In the genomic region with DNA sequence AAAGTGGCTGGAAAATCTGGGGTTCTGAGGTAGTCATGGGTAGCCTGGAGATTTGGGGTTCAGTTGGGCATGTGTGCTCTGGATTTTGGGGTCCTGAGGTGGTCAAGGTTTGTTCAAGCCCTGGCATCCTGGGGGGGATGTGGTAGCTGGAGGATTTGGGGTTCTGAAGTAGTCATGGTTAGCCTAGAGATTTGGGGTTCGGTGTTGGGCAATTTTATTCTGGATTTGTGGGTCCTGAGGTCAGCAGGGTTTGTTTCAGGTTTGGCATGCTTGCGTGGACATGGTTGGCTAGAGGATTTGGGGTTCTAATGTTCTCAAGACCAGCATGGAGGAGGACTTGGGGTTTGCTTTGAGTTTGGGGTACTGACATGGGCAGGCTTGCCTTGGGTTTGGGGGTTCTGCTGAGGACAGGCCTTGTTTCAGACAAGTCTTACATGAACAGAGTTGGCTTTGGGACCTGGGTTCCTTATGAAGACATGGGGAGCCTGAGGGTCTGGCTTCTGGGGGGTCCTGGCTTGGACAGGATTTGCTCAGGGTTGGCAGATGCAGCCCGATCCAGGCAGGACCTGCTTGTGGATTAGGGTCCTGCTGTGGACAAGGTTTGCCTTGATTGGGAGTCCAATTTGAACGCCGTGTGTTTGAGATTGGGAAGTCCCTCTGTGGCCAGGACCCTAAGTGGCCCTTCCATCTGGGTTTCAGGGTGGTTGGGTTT, we compare ENCODE assay signal across 16 cellular contexts. TPM values are rescaled to one million over a fixed set of nuclear protein-coding genes. Genes with fewer than 3 reads are reported as not detected.
DNase-seq lines count a peak whose midpoint lies in the region; ATAC-seq and TF ChIP-seq lines count a peak whose summit lies in the region.
"Had no signal": no experiment of that assay in that cellular context is flagged by ENCODE, and none has a peak within 500 bp of the region (broad histone marks: within the 10 kb centered on the region; RNA-seq: fewer than 3 reads in every experiment).

No MANE protein-coding gene starts in this region.

- H3K36me3 ChIP-seq in mesenchymal stem cell (ENCODE audit: control insufficient read depth in 1 of 2, insufficient read depth in 2 of 2, low read depth in 1 of 2, low read length in 2 of 2) (peaks cover 4 to 14% of the 10 kb centered on the region in 2 experiments), smooth muscle cell (ENCODE audit: low read depth) (no peaks in the 10 kb centered on the region), ascending aorta (peaks cover 0 to 7% of the 10 kb centered on the region in 2 donors)
- H3K36me3 ChIP-seq: right atrium auricular region had no signal

- no peak overlapping the region for H3K27ac ChIP-seq in mesenchymal stem cell (ENCODE audit: low read length, poor library complexity, severe bottlenecking)
- H3K27ac ChIP-seq in smooth muscle cell (ENCODE audit: low read depth), result no peak overlapping the region
- no peak overlapping the region for H3K27ac ChIP-seq in ascending aorta
- H3K27ac ChIP-seq: right atrium auricular region had no signal

- no peak overlapping the region for H2BK15ac ChIP-seq in mesenchymal stem cell (ENCODE audit: low read depth, poor library complexity, severe bottlenecking)

- no peak overlapping the region for H3K18ac ChIP-seq in mesenchymal stem cell (ENCODE audit: low read depth in 1 of 2, low read length in 2 of 2)

- H3K4ac ChIP-seq in mesenchymal stem cell (ENCODE audit: low read depth in 1 of 2, low read length in 2 of 2), result no peak overlapping the region

- H3K36me3 Mint-ChIP-seq in activated T-cell treated with anti-CD3 and anti-CD28 coated beads, Interleukin-2, amount 50 U/mL, for 72 hours (ENCODE audit: insufficient read depth in 2 of 2), result peaks cover 0 to 10% of the 10 kb centered on the region in 2 donors
- peaks cover 24% of the 10 kb centered on the region for H3K36me3 Mint-ChIP-seq in activated T-helper 17 cell treated with anti-CD3 and anti-CD28 coated beads, Interleukin-2, amount 50 U/mL, for 72 hours (ENCODE audit: low read depth)

- H3K9me3 ChIP-seq in mesenchymal stem cell (ENCODE audit: control insufficient read depth, low read length) (no peaks in the 10 kb centered on the region), smooth muscle cell (replicated peaks; ENCODE audit: low read depth) (no peaks in the 10 kb centered on the region), ascending aorta (no peaks in the 10 kb centered on the region)
- H3K9me3 ChIP-seq: right atrium auricular region had no signal

- no peak overlapping the region for H4K8ac ChIP-seq in mesenchymal stem cell (ENCODE audit: low read length)

- no peaks in the 10 kb centered on the region for H3K79me2 ChIP-seq in smooth muscle cell (ENCODE audit: low read depth)

- peaks cover under 1% of the 10 kb centered on the region for H3K79me1 ChIP-seq in mesenchymal stem cell (replicated peaks; ENCODE audit: low read length, poor library complexity, severe bottlenecking)

- H4K91ac ChIP-seq in mesenchymal stem cell (ENCODE audit: low read length), result no peak overlapping the region

- no peak overlapping the region for H2AFZ ChIP-seq in mesenchymal stem cell (ENCODE audit: low read depth, low read length)
- H2AFZ ChIP-seq in smooth muscle cell (ENCODE audit: low read depth), result no peak overlapping the region

- no peak overlapping the region for H2BK5ac ChIP-seq in mesenchymal stem cell (ENCODE audit: low read depth, low read length, poor library complexity, severe bottlenecking)

- peaks cover 42% of the 10 kb centered on the region for H3K4me1 Mint-ChIP-seq in activated T-cell treated with anti-CD3 and anti-CD28 coated beads, Interleukin-2, amount 50 U/mL, for 72 hours (ENCODE audit: low read depth)
- peaks cover 16% of the 10 kb centered on the region for H3K4me1 Mint-ChIP-seq in activated T-helper 17 cell treated with anti-CD3 and anti-CD28 coated beads, Interleukin-2, amount 50 U/mL, for 72 hours

- H4K20me1 ChIP-seq in smooth muscle cell (ENCODE audit: low read depth), result no peaks in the 10 kb centered on the region

- H2AK5ac ChIP-seq in mesenchymal stem cell (ENCODE audit: low read length, severe bottlenecking), result no peak overlapping the region

- intact Hi-C loops in ascending aorta (cut with DNase I), result no loop called here

- no peak overlapping the region for H3K14ac ChIP-seq in mesenchymal stem cell (ENCODE audit: low read length in 2 of 2)

- no peak for TF ChIP-seq CTCF in smooth muscle cell (IDR thresholded peaks at IDR 0.05; ENCODE audit: borderline replicate concordance, insufficient read depth, poor library complexity, severe bottlenecking)
- no peak for TF ChIP-seq CTCF in ascending aorta (IDR thresholded peaks at IDR 0.05)

- DNase-seq in activated T-cell treated with anti-CD3 and anti-CD28 coated beads, Interleukin-2, amount 50 U/mL, for 72 hours, result no peak
- DNase-seq in activated T-cell treated with anti-CD3 and anti-CD28 coated beads, Interleukin-2, amount 50 U/mL, for 48 hours, result no peak
- no peak for DNase-seq in mesenchymal stem cell
- DNase-seq in smooth muscle cell (lab: John Stamatoyannopoulos, UW; ENCODE audit: unreplicated experiment), result no peak
- no peak for DNase-seq in ascending aorta (ENCODE audit: low spot score in 2 of 2)
- no peak for DNase-seq in EL
- no peak for DNase-seq in stimulated activated CD4-positive, alpha-beta T cell treated with anti-CD3 and anti-CD28 coated beads, Interleukin-15, amount 100 ng/mL, for 24 hours
- DNase-seq: ACHN; activated CD8-positive, alpha-beta memory T cell treated with anti-CD3 and anti-CD28 coated beads for 24 hours; KG1; NCI-H2227 treated with DMSO at 0.1 percent for 48 hours; SIG-M5 had no signal

- no peak overlapping the region for H2BK12ac ChIP-seq in mesenchymal stem cell (ENCODE audit: low read length in 2 of 2)

- H3K23ac ChIP-seq in mesenchymal stem cell (ENCODE audit: low read length in 2 of 2), result no peak overlapping the region

- peaks cover 45 to 58% of the 10 kb centered on the region in 2 experiments for H3K27me3 ChIP-seq in mesenchymal stem cell (ENCODE audit: control insufficient read depth in 1 of 2, insufficient read depth in 1 of 2, low read length in 2 of 2)
- peaks cover 47% of the 10 kb centered on the region for H3K27me3 ChIP-seq in smooth muscle cell (ENCODE audit: low read depth)
- no peaks in the 10 kb centered on the region for H3K27me3 ChIP-seq in ascending aorta

- no peaks in the 10 kb centered on the region for H3K9me3 Mint-ChIP-seq in activated T-cell treated with anti-CD3 and anti-CD28 coated beads, Interleukin-2, amount 50 U/mL, for 72 hours
- no peaks in the 10 kb centered on the region for H3K9me3 Mint-ChIP-seq in activated T-helper 17 cell treated with anti-CD3 and anti-CD28 coated beads, Interleukin-2, amount 50 U/mL, for 72 hours
- H3K9me3 Mint-ChIP-seq: stimulated activated memory B cell treated with anti-CD40 and anti-IgM and Interleukin-4, amounts not matched to agents 10 μg/mL and 1 μg/mL and 100 μg/mL, for 72 hours had no signal

- no peaks in the 10 kb centered on the region for H3F3A ChIP-seq in smooth muscle cell (ENCODE audit: low read depth)

- H2BK120ac ChIP-seq in mesenchymal stem cell (ENCODE audit: low read depth, low read length), result no peak overlapping the region

- H3K4me1 ChIP-seq in mesenchymal stem cell (ENCODE audit: control insufficient read depth, insufficient read depth, low read depth, low read length), result peaks cover 9% of the 10 kb centered on the region
- H3K4me1 ChIP-seq in smooth muscle cell (ENCODE audit: low read depth), result peaks cover 11% of the 10 kb centered on the region
- H3K4me1 ChIP-seq in ascending aorta, result peaks cover 0 to 2% of the 10 kb centered on the region in 2 donors

- no peak overlapping the region for H3K4me2 ChIP-seq in mesenchymal stem cell (ENCODE audit: low read length, poor library complexity, severe bottlenecking)
- peak overlapping the region; percentile 84 for H3K4me2 ChIP-seq in smooth muscle cell

- peaks cover 73% of the 10 kb centered on the region for H3K27me3 Mint-ChIP-seq in activated T-cell treated with anti-CD3 and anti-CD28 coated beads, Interleukin-2, amount 50 U/mL, for 72 hours (ENCODE audit: low read depth)
- H3K27me3 Mint-ChIP-seq in activated T-helper 17 cell treated with anti-CD3 and anti-CD28 coated beads, Interleukin-2, amount 50 U/mL, for 72 hours, result peaks cover 50% of the 10 kb centered on the region

- H3K9ac ChIP-seq in mesenchymal stem cell (ENCODE audit: low read length), result peak overlapping the region; percentile 57
- H3K9ac ChIP-seq in smooth muscle cell (ENCODE audit: low read depth), result peak overlapping the region; percentile 67

- H3K4me3 Mint-ChIP-seq in activated T-cell treated with anti-CD3 and anti-CD28 coated beads, Interleukin-2, amount 50 U/mL, for 72 hours, result peak overlapping the region; percentile 7 to 46
- peak overlapping the region; percentile 1 for H3K4me3 Mint-ChIP-seq in activated T-helper 17 cell treated with anti-CD3 and anti-CD28 coated beads, Interleukin-2, amount 50 U/mL, for 72 hours
- H3K4me3 Mint-ChIP-seq: stimulated activated memory B cell treated with anti-CD40 and anti-IgM and Interleukin-4, amounts not matched to agents 10 μg/mL and 1 μg/mL and 100 μg/mL, for 72 hours had no signal

- no peak overlapping the region for H3K27ac Mint-ChIP-seq in activated T-cell treated with anti-CD3 and anti-CD28 coated beads, Interleukin-2, amount 50 U/mL, for 72 hours
- no peak overlapping the region for H3K27ac Mint-ChIP-seq in activated T-helper 17 cell treated with anti-CD3 and anti-CD28 coated beads, Interleukin-2, amount 50 U/mL, for 72 hours
- H3K27ac Mint-ChIP-seq: stimulated activated memory B cell treated with anti-CD40 and anti-IgM and Interleukin-4, amounts not matched to agents 10 μg/mL and 1 μg/mL and 100 μg/mL, for 72 hours had no signal

- no peak for ATAC-seq in activated T-cell treated with anti-CD3 and anti-CD28 coated beads, Interleukin-2, amount 50 U/mL, for 72 hours (replicated peaks in 1 of 2)
- ATAC-seq in activated T-helper 17 cell treated with anti-CD3 and anti-CD28 coated beads, Interleukin-2, amount 50 U/mL, for 72 hours (replicated peaks), result no peak

- no peak overlapping the region for H3K4me3 ChIP-seq in mesenchymal stem cell (ENCODE audit: insufficient read depth in 1 of 2, low read depth in 1 of 2, low read length in 2 of 2)
- H3K4me3 ChIP-seq in smooth muscle cell, result peak overlapping the region; percentile 47
- no peak overlapping the region for H3K4me3 ChIP-seq in ascending aorta

- WGBS in mesenchymal stem cell, result 97% methylated on average over 5 of the region's 5 CpGs
- WGBS in smooth muscle cell (ENCODE audit: low lambda C conversion rate), result 95% methylated on average over 5 of the region's 5 CpGs

RNA-seq across cellular contexts. Expression of a gene that starts 0.9 kb away (rescaled TPM):
- not detected for total RNA-seq in activated T-cell treated with anti-CD3 and anti-CD28 coated beads, Interleukin-2, amount 50 U/mL, for 72 hours
- total RNA-seq in activated T-helper 17 cell treated with anti-CD3 and anti-CD28 coated beads, Interleukin-2, amount 50 U/mL, for 72 hours, result not detected
- not detected for polyA plus RNA-seq in mesenchymal stem cell (2013, experiment 1 of 2)
- polyA plus RNA-seq in mesenchymal stem cell (2013, experiment 2 of 2), result not detected
- total RNA-seq in smooth muscle cell, result not detected in 2 replicates
- polyA plus RNA-seq in smooth muscle cell, result not detected in 2 replicates
- not detected for total RNA-seq in ascending aorta
- total RNA-seq: cerebellum, right atrium auricular region had no signal
